17 cellular contexts compared by ENCODE assay signal in the genomic region with DNA sequence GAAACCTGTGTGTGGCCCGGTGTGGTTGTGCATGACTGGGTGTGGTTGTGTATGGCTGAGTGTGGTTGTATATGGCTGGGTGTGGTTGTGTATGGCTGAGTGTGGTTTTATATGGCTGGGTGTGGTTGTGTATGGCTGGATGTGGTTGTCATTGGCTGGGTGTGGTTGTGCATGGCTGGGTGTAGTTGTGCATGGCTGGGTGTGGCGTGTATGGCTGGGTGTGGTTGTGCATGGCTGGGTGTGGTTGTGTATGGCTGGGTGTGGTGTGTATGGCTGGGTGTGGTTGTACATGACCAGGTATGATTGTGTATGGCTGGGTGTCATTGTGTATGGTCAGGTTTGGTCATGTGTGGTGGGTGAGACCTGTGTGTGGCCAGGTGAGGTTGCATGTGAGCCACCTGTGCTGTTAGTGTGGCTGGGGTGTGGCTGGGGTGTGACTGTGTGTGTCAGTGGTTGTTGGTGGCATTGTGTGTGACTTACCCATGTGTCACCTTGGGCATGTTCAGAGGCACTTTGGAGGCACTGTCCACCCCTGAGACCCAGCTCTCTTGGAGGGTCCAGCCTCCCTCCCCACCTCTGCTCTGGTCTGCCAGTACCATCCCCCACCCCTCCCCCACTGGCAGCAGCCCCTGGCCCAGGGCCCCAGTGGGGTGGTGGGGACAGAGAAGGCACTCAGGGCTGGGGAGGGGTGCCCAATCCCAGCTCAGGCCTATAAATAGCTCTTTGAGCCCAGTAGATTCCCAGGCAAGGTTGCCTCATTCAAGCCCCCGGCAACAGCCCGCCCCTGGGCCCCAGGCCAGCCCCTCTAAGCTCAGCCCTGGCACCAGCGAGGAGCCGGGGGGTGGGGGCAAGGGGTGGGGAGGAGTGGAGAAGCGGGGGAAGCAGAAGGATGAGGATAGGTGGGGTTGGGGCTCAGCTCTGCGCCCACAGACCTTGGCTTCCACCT. TPM values are rescaled to one million over a fixed set of nuclear protein-coding genes. Genes with fewer than 3 reads are reported as not detected.
DNase-seq lines count a peak whose midpoint lies in the region; ATAC-seq, FAIRE-seq and TF ChIP-seq lines count a peak whose summit lies in the region.
"Had no signal": no experiment of that assay in that cellular context is flagged by ENCODE, and none has a peak within 500 bp of the region (broad histone marks: within the 10 kb centered on the region; RNA-seq: fewer than 3 reads in every experiment).

No MANE protein-coding gene starts in this region.

- peak overlapping the region; percentile 65; the same call in 1 of the 2 replicates for H2AK5ac ChIP-seq in H1 (ENCODE audit: low read depth, low read length)

- peaks cover 7 to 60% (median 57%) of the 10 kb centered on the region in 4 experiments for H3K27me3 ChIP-seq in H1 (replicated peaks in 1 of 4; ENCODE audit: control insufficient read depth in 3 of 4, extremely low read depth in 1 of 4, insufficient read depth in 3 of 4, low read length in 3 of 4)
- H3K27me3 ChIP-seq: testis had no signal

- no peak overlapping the region for H3K4me3 ChIP-seq in H1 (ENCODE audit: extremely low read depth in 1 of 4, insufficient read depth in 2 of 4, low read depth in 3 of 4, low read length in 4 of 4)
- H3K4me3 ChIP-seq: GM23248, PC-9, testis had no signal

- H3K23ac ChIP-seq in H1 (ENCODE audit: insufficient read length): no peak overlapping the region

- no peak overlapping the region for H2BK20ac ChIP-seq in H1 (ENCODE audit: low read length)

- H4K8ac ChIP-seq in H1 (ENCODE audit: extremely low read depth, insufficient read depth, low read length): no peak overlapping the region

- H3K23me2 ChIP-seq in H1 (ENCODE audit: low read depth, low read length): peaks cover 8% of the 10 kb centered on the region; the same call in 1 of the 2 replicates

- no peak overlapping the region for H3K9ac ChIP-seq in H1 (replicated peaks in 1 of 4; ENCODE audit: extremely low read depth in 1 of 4, low read depth in 3 of 4, low read length in 3 of 4)
- H3K9ac ChIP-seq: GM23248 had no signal

- H3K14ac ChIP-seq in H1 (ENCODE audit: insufficient read length): no peak overlapping the region

- H3K79me2 ChIP-seq in H1 (ENCODE audit: control insufficient read depth in 1 of 2, insufficient read depth in 2 of 2, low read length in 2 of 2): no peaks in the 10 kb centered on the region

- WGBS in H1 (ENCODE audit: extremely low coverage in 1 of 2, insufficient coverage in 1 of 2, insufficient read length in 1 of 2, insufficient replicate concordance in 2 of 2, low coverage in 1 of 2, low lambda C conversion rate in 2 of 2, missing lambda C conversion rate in 1 of 2), 2 experiments: 82% methylated on average over 8 of the region's 8 CpGs; no CpG with 5 or more reads in 1 of the 2 experiments

- no peak for ATAC-seq in GM21381 (IDR thresholded peaks at IDR 0.05; ENCODE audit: unreplicated experiment)
- ATAC-seq: activated CD4-positive, CD25-positive, alpha-beta regulatory T cell treated with anti-CD3 and anti-CD28 coated beads, Interleukin-2, amount 50 U/mL, for 24 hours had no signal

- H2BK120ac ChIP-seq in H1 (replicated peaks; ENCODE audit: low read depth, low read length): no peak overlapping the region

- no peak overlapping the region for H3K4ac ChIP-seq in H1 (replicated peaks; ENCODE audit: insufficient read length, low read depth, low read length)

- H3K9me3 ChIP-seq in H1 (ENCODE audit: insufficient read depth in 2 of 2, low read depth in 1 of 2, low read length in 1 of 2): no peaks in the 10 kb centered on the region
- H3K9me3 ChIP-seq: testis had no signal

- no peak overlapping the region for H3K56ac ChIP-seq in H1 (replicated peaks; ENCODE audit: insufficient read length, low read depth, low read length)

- H2BK12ac ChIP-seq in H1 (ENCODE audit: low read depth, low read length): no peak overlapping the region

- no peak overlapping the region for H3K4me2 ChIP-seq in H1 (ENCODE audit: insufficient read depth in 1 of 2, low read depth in 2 of 2, low read length in 2 of 2)
- H3K4me2 ChIP-seq: PC-9 had no signal

- H4K91ac ChIP-seq in H1 (replicated peaks; ENCODE audit: insufficient read length, low read length): no peak overlapping the region

- DNase-seq in DMS 273 (lab: John Stamatoyannopoulos, UW; ENCODE audit: unreplicated experiment) (peak; percentile 37), DMS 273 treated with DMSO at 0.1 percent for 48 hours (lab: John Stamatoyannopoulos, UW) (no peak), H1 (ENCODE audit: low read depth in 1 of 2, low spot score in 2 of 2) (no peak), pons (ENCODE audit: low spot score) (peak; percentile 26), SKM-1 treated with dmso at 0.1 percent for 144 hours (lab: John Stamatoyannopoulos, UW; ENCODE audit: unreplicated experiment) (no peak)
- DNase-seq: aorta, COR-L47, GM23248, NCI-H1436 treated with DMSO at 0.1 percent for 48 hours, NCI-H524, PC-9, testis had no signal

- H3K79me1 ChIP-seq in H1 (ENCODE audit: low read depth, low read length): no peaks in the 10 kb centered on the region

- H3K4me1 ChIP-seq in H1 (replicated peaks in 1 of 4; ENCODE audit: control insufficient read depth in 3 of 4, insufficient read depth in 4 of 4, low read length in 3 of 4): peaks cover 0 to 6% (median 4%) of the 10 kb centered on the region in 4 experiments; a peak in 5 of 7 replicates

- no peaks in the 10 kb centered on the region for H3K36me3 ChIP-seq in H1 (ENCODE audit: control insufficient read depth in 2 of 4, insufficient read depth in 4 of 4, low read length in 3 of 4)

- no peak overlapping the region for H3K18ac ChIP-seq in H1 (ENCODE audit: extremely low read depth, low read length)

- H2BK5ac ChIP-seq in H1 (ENCODE audit: low read depth, low read length): no peak overlapping the region

- POLR2A ChIA-PET in H1 (lab: Charles Lee; ENCODE audit: partially characterized antibody): interaction anchor here (1.0 to 1.4 kb wide), 2 partner anchors 22 to 111 kb away, joined by 3 read pairs; no protein-coding TSS in a partner anchor

- TF ChIP-seq POLR2A in H1 (IDR thresholded peaks at IDR 0.05; ENCODE audit: control extremely low read depth in 1 of 2, low read depth in 2 of 2, low read length in 2 of 2): no peak

- FAIRE-seq in H1 (lab: Jason Lieb, UNC): no peak

- H2BK15ac ChIP-seq in H1 (ENCODE audit: low read length): no peak overlapping the region

- TF ChIP-seq RAD21 in H1 (IDR thresholded peaks at IDR 0.05 in 1 of 2, conservative IDR thresholded peaks at IDR 0.05 in 1 of 2; ENCODE audit: low read depth in 2 of 2, low read length in 2 of 2): no peak

- H3K27ac ChIP-seq in H1 (ENCODE audit: low read depth, low read length): no peak overlapping the region
- H3K27ac ChIP-seq: 22Rv1, GM23248, PC-9, testis had no signal

- peaks cover 2 to 17% of the 10 kb centered on the region in 2 experiments for H4K20me1 ChIP-seq in H1 (replicated peaks in 1 of 2; ENCODE audit: control insufficient read depth in 1 of 2, insufficient read depth in 2 of 2, low read length in 2 of 2)

- CTCF ChIA-PET in H1 (lab: Charles Lee; ENCODE audit: partially characterized antibody): interaction anchor here (1.4 kb wide), 1 partner anchor 23 kb away, joined by 6 read pairs; no protein-coding TSS in a partner anchor

- no peak for TF ChIP-seq CTCF in H1 (IDR thresholded peaks at IDR 0.05; ENCODE audit: control extremely low read depth in 1 of 3, insufficient read depth in 1 of 3, low read depth in 1 of 3, low read length in 3 of 3)

- H2AFZ ChIP-seq in H1 (ENCODE audit: low read length): no peak overlapping the region
- H2AFZ ChIP-seq: GM23248, PC-9 had no signal

- TF ChIP-seq EP300 in H1 (IDR thresholded peaks at IDR 0.05; ENCODE audit: borderline replicate concordance in 1 of 2, low read depth in 2 of 2, low read length in 2 of 2): no peak

- H4K5ac ChIP-seq in H1 (ENCODE audit: insufficient read length, low read depth, low read length): no peak overlapping the region

RNA-seq across cellular contexts. Expression of gene NCAN, which starts 3.8 kb away (rescaled TPM):
- 2.7 and 2.8 TPM in 2 replicates for total RNA-seq in H1 (2021; fragmentation: NEBNext Ultra II Directional; extraction: Animal tissue kit (Norgen Biotek cat#: 25700))
- 2.7 and 3.6 TPM in 2 replicates for polyA plus RNA-seq in H1 (2011; rRNA removed)
- polyA plus RNA-seq in H1 (2011; cell fraction: cytosol; rRNA removed): 3.5 TPM
- polyA plus RNA-seq in H1 (2011; cell fraction: nucleus; rRNA removed): 5.5 TPM
- polyA plus RNA-seq in H1 (2012, experiment 1 of 2): 3.7 to 5.9 TPM (median 5.5 TPM) in 4 replicates
- polyA plus RNA-seq in H1 (2012, experiment 2 of 2): 4.4 TPM
- polyA plus RNA-seq in H1 (2013, experiment 1 of 2): 5.1 TPM
- polyA plus RNA-seq in H1 (2013, experiment 2 of 2): 4.1 TPM
- polyA minus RNA-seq in H1 (2011; rRNA and poly(A)+ RNA removed): 3.3 and 4.0 TPM in 2 replicates
- polyA minus RNA-seq in H1 (2011; cell fraction: cytosol; rRNA and poly(A)+ RNA removed): 2.9 TPM
- 3.4 TPM for polyA minus RNA-seq in H1 (2011; cell fraction: nucleus; rRNA and poly(A)+ RNA removed)
- total RNA-seq: aorta, GM23248, PC-9, posterior vena cava had no signal
- polyA plus RNA-seq: aorta, GM23248 had no signal

RNA-seq across cellular contexts. Expression of gene NR2C2AP, which starts 4.7 kb away (rescaled TPM):
- total RNA-seq in H1 (2021; fragmentation: NEBNext Ultra II Directional; extraction: Animal tissue kit (Norgen Biotek cat#: 25700)): 20.5 and 24.9 TPM in 2 replicates
- polyA plus RNA-seq in H1 (2011; rRNA removed): 16.4 TPM in 2 replicates
- 20.5 TPM for polyA plus RNA-seq in H1 (2011; cell fraction: cytosol; rRNA removed)
- 26.2 TPM for polyA plus RNA-seq in H1 (2011; cell fraction: nucleus; rRNA removed)
- polyA plus RNA-seq in H1 (2012, experiment 1 of 2): 18.7 to 25.9 TPM (median 23.8 TPM) in 4 replicates
- 27.7 TPM for polyA plus RNA-seq in H1 (2012, experiment 2 of 2)
- 13.6 TPM for polyA plus RNA-seq in H1 (2013, experiment 1 of 2)
- 13.5 TPM for polyA plus RNA-seq in H1 (2013, experiment 2 of 2)
- polyA minus RNA-seq in H1 (2011; rRNA and poly(A)+ RNA removed): 11.5 and 12.5 TPM in 2 replicates
- 4.9 TPM for polyA minus RNA-seq in H1 (2011; cell fraction: cytosol; rRNA and poly(A)+ RNA removed)
- polyA minus RNA-seq in H1 (2011; cell fraction: nucleus; rRNA and poly(A)+ RNA removed): 7.6 TPM

RNA-seq across cellular contexts. Expression of gene RFXANK, which starts 15.9 kb away (rescaled TPM):
- total RNA-seq in H1 (2021; fragmentation: NEBNext Ultra II Directional; extraction: Animal tissue kit (Norgen Biotek cat#: 25700)): 72.9 and 77.7 TPM in 2 replicates
- polyA plus RNA-seq in H1 (2011; rRNA removed): 87.5 and 105 TPM in 2 replicates
- 84.1 TPM for polyA plus RNA-seq in H1 (2011; cell fraction: cytosol; rRNA removed)
- 140 TPM for polyA plus RNA-seq in H1 (2011; cell fraction: nucleus; rRNA removed)
- polyA plus RNA-seq in H1 (2012, experiment 1 of 2): 71.3 to 123 TPM (median 104 TPM) in 4 replicates
- polyA plus RNA-seq in H1 (2012, experiment 2 of 2): 156 TPM
- 97.6 TPM for polyA plus RNA-seq in H1 (2013, experiment 1 of 2)
- polyA plus RNA-seq in H1 (2013, experiment 2 of 2): 103 TPM
- polyA minus RNA-seq in H1 (2011; rRNA and poly(A)+ RNA removed): 29.0 and 36.8 TPM in 2 replicates
- 32.7 TPM for polyA minus RNA-seq in H1 (2011; cell fraction: cytosol; rRNA and poly(A)+ RNA removed)
- polyA minus RNA-seq in H1 (2011; cell fraction: nucleus; rRNA and poly(A)+ RNA removed): 47.1 TPM

RNA-seq across cellular contexts. Expression of gene BORCS8, which starts 16.0 kb away (rescaled TPM):
- total RNA-seq in H1 (2021; fragmentation: NEBNext Ultra II Directional; extraction: Animal tissue kit (Norgen Biotek cat#: 25700)): 15.9 and 20.9 TPM in 2 replicates
- 15.0 and 22.9 TPM in 2 replicates for polyA plus RNA-seq in H1 (2011; rRNA removed)
- 15.4 TPM for polyA plus RNA-seq in H1 (2011; cell fraction: cytosol; rRNA removed)
- polyA plus RNA-seq in H1 (2011; cell fraction: nucleus; rRNA removed): 24.2 TPM
- 11.8 to 16.6 TPM (median 13.8 TPM) in 4 replicates for polyA plus RNA-seq in H1 (2012, experiment 1 of 2)
- polyA plus RNA-seq in H1 (2012, experiment 2 of 2): 10.5 TPM
- polyA plus RNA-seq in H1 (2013, experiment 1 of 2): 13.4 TPM
- 13.0 TPM for polyA plus RNA-seq in H1 (2013, experiment 2 of 2)
- 10.8 and 12.8 TPM in 2 replicates for polyA minus RNA-seq in H1 (2011; rRNA and poly(A)+ RNA removed)
- 4.4 TPM for polyA minus RNA-seq in H1 (2011; cell fraction: cytosol; rRNA and poly(A)+ RNA removed)
- 12.4 TPM for polyA minus RNA-seq in H1 (2011; cell fraction: nucleus; rRNA and poly(A)+ RNA removed)

RNA-seq across cellular contexts. Expression of gene MEF2B, which starts 37.8 kb away (rescaled TPM):
- total RNA-seq in H1 (2021; fragmentation: NEBNext Ultra II Directional; extraction: Animal tissue kit (Norgen Biotek cat#: 25700)): 2.8 and 4.1 TPM in 2 replicates
- polyA plus RNA-seq in H1 (2011; rRNA removed): 3.7 and 17.8 TPM in 2 replicates
- polyA plus RNA-seq in H1 (2011; cell fraction: cytosol; rRNA removed): 8.9 TPM
- 17.1 TPM for polyA plus RNA-seq in H1 (2011; cell fraction: nucleus; rRNA removed)
- 1.4 to 2.8 TPM (median 1.6 TPM) in 4 replicates for polyA plus RNA-seq in H1 (2012, experiment 1 of 2)
- polyA plus RNA-seq in H1 (2012, experiment 2 of 2): 1.7 TPM
- 1.1 TPM for polyA plus RNA-seq in H1 (2013, experiment 1 of 2)
- 1.5 TPM for polyA plus RNA-seq in H1 (2013, experiment 2 of 2)
- polyA minus RNA-seq in H1 (2011; rRNA and poly(A)+ RNA removed): 0.76 and 2.1 TPM in 2 replicates
- polyA minus RNA-seq in H1 (2011; cell fraction: cytosol; rRNA and poly(A)+ RNA removed): not detected
- polyA minus RNA-seq in H1 (2011; cell fraction: nucleus; rRNA and poly(A)+ RNA removed): 1.4 TPM
- total RNA-seq: dermis microvascular lymphatic vessel endothelial cell had no signal

Comparison
In these comparisons a context has a peak if more than half of its experiments do, and no peak if none do; other contexts are left out.
1. DNase-seq: peak in DMS 273 (single experiment) and pons (single experiment); none in DMS 273 treated with DMSO at 0.1 percent for 48 hours (single experiment), H1 (0 of 2) and SKM-1 treated with dmso at 0.1 percent for 144 hours (single experiment).